1 cellular context compared by ENCODE assay signal in genomic region chr12:96070670-96071279, GRCh38.
TF ChIP-seq lines count a peak whose summit lies in the region.

No MANE protein-coding gene starts in this region.

TF ChIP-seq in Ishikawa, 13 proteins besides CTCF, POLR2A, EP300 and RAD21 (continued from another document):
- TF ChIP-seq MAX (IDR thresholded peaks at IDR 0.05) (no peak), TCF12 (IDR thresholded peaks at IDR 0.05; ENCODE audit: low read depth) (no peak), NFIC (IDR thresholded peaks at IDR 0.05) (no peak)
TF ChIP-seq in Ishikawa: peak in this region for 0.
